In the genomic region with DNA sequence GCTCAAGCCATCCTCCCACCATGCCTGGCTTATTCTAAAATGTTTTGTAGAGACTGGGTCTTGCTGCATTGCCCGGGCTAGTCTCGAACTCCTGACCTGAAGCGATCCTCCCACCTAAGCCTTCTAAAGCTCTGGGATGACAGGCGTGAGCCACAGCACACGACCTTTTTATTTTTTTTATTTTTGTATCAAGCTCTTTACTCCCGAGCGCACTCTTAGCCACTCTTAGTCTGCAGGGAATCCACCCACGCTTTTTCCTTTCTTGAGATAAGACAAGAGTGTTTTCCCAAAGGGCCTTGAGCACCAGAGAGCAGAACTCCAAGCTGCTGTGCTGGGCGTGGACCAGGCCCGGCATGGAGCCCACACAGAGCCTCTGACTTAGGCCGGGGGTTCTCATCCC, we compare ENCODE assay signal across 1 cellular context.
TF ChIP-seq lines count a peak whose summit lies in the region.

No MANE protein-coding gene starts in this region.

TF ChIP-seq in IMR-90, 13 proteins besides CTCF, POLR2A, EP300 and RAD21 (continued from another document):
- TF ChIP-seq, protein P1, sequence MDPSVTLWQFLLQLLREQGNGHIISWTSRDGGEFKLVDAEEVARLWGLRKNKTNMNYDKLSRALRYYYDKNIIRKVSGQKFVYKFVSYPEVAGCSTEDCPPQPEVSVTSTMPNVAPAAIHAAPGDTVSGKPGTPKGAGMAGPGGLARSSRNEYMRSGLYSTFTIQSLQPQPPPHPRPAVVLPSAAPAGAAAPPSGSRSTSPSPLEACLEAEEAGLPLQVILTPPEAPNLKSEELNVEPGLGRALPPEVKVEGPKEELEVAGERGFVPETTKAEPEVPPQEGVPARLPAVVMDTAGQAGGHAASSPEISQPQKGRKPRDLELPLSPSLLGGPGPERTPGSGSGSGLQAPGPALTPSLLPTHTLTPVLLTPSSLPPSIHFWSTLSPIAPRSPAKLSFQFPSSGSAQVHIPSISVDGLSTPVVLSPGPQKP (IDR thresholded peaks at IDR 0.05; ENCODE audit: borderline replicate concordance, low read depth, low read length): no peak
- TF ChIP-seq MXI1 (IDR thresholded peaks at IDR 0.05; ENCODE audit: borderline replicate concordance, low read depth, low read length): no peak
- TF ChIP-seq, protein P2, sequence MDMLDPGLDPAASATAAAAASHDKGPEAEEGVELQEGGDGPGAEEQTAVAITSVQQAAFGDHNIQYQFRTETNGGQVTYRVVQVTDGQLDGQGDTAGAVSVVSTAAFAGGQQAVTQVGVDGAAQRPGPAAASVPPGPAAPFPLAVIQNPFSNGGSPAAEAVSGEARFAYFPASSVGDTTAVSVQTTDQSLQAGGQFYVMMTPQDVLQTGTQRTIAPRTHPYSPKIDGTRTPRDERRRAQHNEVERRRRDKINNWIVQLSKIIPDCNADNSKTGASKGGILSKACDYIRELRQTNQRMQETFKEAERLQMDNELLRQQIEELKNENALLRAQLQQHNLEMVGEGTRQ (IDR thresholded peaks at IDR 0.05; ENCODE audit: low read depth, low read length): no peak
- no peak for TF ChIP-seq RFX5 (IDR thresholded peaks at IDR 0.05; ENCODE audit: low read depth, low read length)
- TF ChIP-seq BHLHE40 (IDR thresholded peaks at IDR 0.05; ENCODE audit: low read depth, low read length): no peak
